Comparison of ENCODE assay signal across 8 cellular contexts in the genomic region with DNA sequence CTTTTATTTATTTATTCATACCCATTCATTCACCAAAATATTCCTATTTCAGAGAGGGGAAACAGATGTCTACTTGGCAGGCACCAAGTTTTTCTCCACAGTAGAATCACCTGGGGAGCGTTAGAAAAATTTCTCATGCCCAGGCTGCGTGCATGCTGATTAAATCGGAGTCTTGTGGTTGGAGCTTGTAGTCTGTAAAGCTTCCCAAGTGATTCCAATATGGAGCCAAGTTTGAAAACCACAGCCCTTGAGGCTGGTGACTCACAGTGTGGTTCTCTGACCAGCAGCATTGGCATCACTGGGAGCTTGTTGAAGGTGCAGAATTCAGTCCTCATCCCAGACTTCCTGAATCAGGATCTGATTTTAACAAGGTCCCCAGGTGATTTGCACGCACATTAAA. TPM values are rescaled to one million over a fixed set of nuclear protein-coding genes. Genes with fewer than 3 reads are reported as not detected.
DNase-seq lines count a peak whose midpoint lies in the region; ATAC-seq and TF ChIP-seq lines count a peak whose summit lies in the region.
"Had no signal": no experiment of that assay in that cellular context is flagged by ENCODE, and none has a peak within 500 bp of the region (broad histone marks: within the 10 kb centered on the region; RNA-seq: fewer than 3 reads in every experiment).

No MANE protein-coding gene starts in this region.

- ATAC-seq in left cardiac atrium (peak; percentile 57 to 84), HG03460 (IDR thresholded peaks at IDR 0.05; ENCODE audit: unreplicated experiment) (no peak), HG02759 (IDR thresholded peaks at IDR 0.05; ENCODE audit: unreplicated experiment) (no peak), HG02840 (IDR thresholded peaks at IDR 0.05; ENCODE audit: low FRiP score, unreplicated experiment) (no peak)

- DNase-seq in HFF-Myc (ENCODE audit: extremely low read depth, low read depth) (peak; percentile 92), adipocyte (ENCODE audit: low read depth) (peak; percentile 98), left cardiac atrium (peak; percentile 22), substantia nigra (lab: John Stamatoyannopoulos, UW) (peak in 4 of 49 donors; percentile 10 to 30 (median 19))
- DNase-seq: NCI-H510A treated with DMSO at 0.1 percent for 48 hours had no signal

- peaks cover 47% of the 10 kb centered on the region for H3K4me1 ChIP-seq in adipocyte (ENCODE audit: control insufficient read depth, insufficient read depth, low read length)

- no peaks in the 10 kb centered on the region for H3K27me3 ChIP-seq in adipocyte (replicated peaks; ENCODE audit: control insufficient read depth, insufficient read depth, low read length)

- intact Hi-C loops in left cardiac atrium (cut with DNase I): no loop called here

- no peak overlapping the region for H3K9ac ChIP-seq in adipocyte (ENCODE audit: low read length)

- H3K27ac ChIP-seq in substantia nigra (ENCODE audit: low read depth, low read length, poor library complexity, severe bottlenecking): peak overlapping the region; percentile 98

- H3K9me3 ChIP-seq in adipocyte (ENCODE audit: control insufficient read depth, low read length): no peaks in the 10 kb centered on the region

- TF ChIP-seq CTCF in HFF-Myc (IDR thresholded peaks at IDR 0.05; ENCODE audit: low read depth, low read length, missing control alignments): no peak

- peaks cover 14% of the 10 kb centered on the region for H3K36me3 ChIP-seq in adipocyte (ENCODE audit: control insufficient read depth, insufficient read depth, low read length, severe bottlenecking)

- H3K4me3 ChIP-seq in HFF-Myc (replicated peaks; ENCODE audit: low read depth, low read length) (no peak overlapping the region), adipocyte (ENCODE audit: low read length) (no peak overlapping the region)

RNA-seq across cellular contexts. Expression of a gene that starts 49.7 kb away (rescaled TPM):
- 100 to 1,000 TPM; 121 to 146 TPM for total RNA-seq in left cardiac atrium

RNA-seq across cellular contexts. Expression of a gene that starts 51.2 kb away (rescaled TPM):
- total RNA-seq in left cardiac atrium: 10 to 100 TPM; 13.3 to 15.1 TPM

Comparison
In these comparisons a context has a peak if more than half of its experiments do, and no peak if none do; other contexts are left out.
1. ATAC-seq: peak in left cardiac atrium (2 of 2); none in HG03460 (single experiment), HG02759 (single experiment) and HG02840 (single experiment).